9 cellular contexts compared by ENCODE assay signal in the genomic region with DNA sequence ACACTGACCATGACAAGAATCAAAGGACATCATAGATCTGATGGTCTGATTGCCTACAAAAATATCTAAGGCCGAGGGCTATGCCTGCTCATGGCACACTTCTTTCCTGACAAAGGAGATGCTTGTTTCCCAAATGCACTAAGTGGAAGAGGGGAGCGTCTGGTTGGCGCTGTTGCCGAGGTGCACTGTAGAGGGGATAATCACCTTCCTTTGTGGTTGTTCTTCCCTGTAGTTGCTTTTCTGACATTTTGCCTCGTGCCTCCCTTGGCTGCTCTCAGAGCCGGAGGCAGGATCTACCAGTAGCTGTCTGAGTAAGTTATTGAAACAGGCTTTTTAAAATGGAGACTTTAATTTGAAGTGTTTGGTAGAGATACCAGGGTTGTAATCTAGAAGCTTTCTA.
"Had no signal": no experiment of that assay in that cellular context is flagged by ENCODE, and none has a peak within 500 bp of the region (broad histone marks: within the 10 kb centered on the region; RNA-seq: fewer than 3 reads in every experiment).

No MANE protein-coding gene starts in this region.

- ATAC-seq: GM23338, HCT116 had no signal

- H3K27ac ChIP-seq: GM23248 had no signal

- H3K4me3 ChIP-seq: GM23248, GM23338, HAP-1 had no signal

- H3K4me3 Mint-ChIP-seq: GM23338, H9, HFFc6 had no signal

- H3K9me3 Mint-ChIP-seq: GM23338, H9 had no signal

- H3K36me3 ChIP-seq: HAP-1 had no signal

- H3K9me3 ChIP-seq: HAP-1 had no signal

- H3K9ac ChIP-seq: GM23248 had no signal

- DNase-seq: GM23248, GOT3, H7, H9, HCEC 1CT, HFFc6 had no signal

- H2AFZ ChIP-seq: GM23248, GM23338 had no signal

- H3K27ac Mint-ChIP-seq: GM23338, H9, HFFc6 had no signal

- H3K4me2 ChIP-seq: GM23338 had no signal

- H3K4me1 ChIP-seq: HAP-1 had no signal
